ENCODE assay signal across 1 cellular context in genomic region chr10:129758591-129759021, GRCh38.
TF ChIP-seq lines count a peak whose summit lies in the region.

No MANE protein-coding gene starts in this region.

TF ChIP-seq in WTC11, 78 proteins besides CTCF, POLR2A, EP300 and RAD21 (continued from another document):
- TF ChIP-seq ZBTB43 (CRISPR knock-in tag; IDR thresholded peaks at IDR 0.05) (no peak), NFYB (CRISPR knock-in tag; conservative IDR thresholded peaks at IDR 0.05; ENCODE audit: low read depth) (no peak), ESRRA (CRISPR knock-in tag; IDR thresholded peaks at IDR 0.05; ENCODE audit: borderline replicate concordance) (no peak), ZMAT4 (CRISPR knock-in tag; IDR thresholded peaks at IDR 0.05) (no peak), FOXK1 (CRISPR knock-in tag; IDR thresholded peaks at IDR 0.05) (no peak), ZNF425 (CRISPR knock-in tag; conservative IDR thresholded peaks at IDR 0.05) (no peak), NFATC4 (CRISPR knock-in tag; IDR thresholded peaks at IDR 0.05) (no peak), TP53 (CRISPR knock-in tag; IDR thresholded peaks at IDR 0.05) (no peak), JUN (CRISPR knock-in tag; IDR thresholded peaks at IDR 0.05) (no peak), SMAD3 (CRISPR knock-in tag; IDR thresholded peaks at IDR 0.05; ENCODE audit: borderline replicate concordance) (no peak), PREB (CRISPR knock-in tag; IDR thresholded peaks at IDR 0.05; ENCODE audit: borderline replicate concordance) (no peak), ZNF317 (CRISPR knock-in tag; IDR thresholded peaks at IDR 0.05; ENCODE audit: borderline replicate concordance, low read depth) (no peak), ARID4B (CRISPR knock-in tag; IDR thresholded peaks at IDR 0.05; ENCODE audit: borderline replicate concordance) (no peak)
